ENCODE assay signal across 1 cellular context in the genomic region with DNA sequence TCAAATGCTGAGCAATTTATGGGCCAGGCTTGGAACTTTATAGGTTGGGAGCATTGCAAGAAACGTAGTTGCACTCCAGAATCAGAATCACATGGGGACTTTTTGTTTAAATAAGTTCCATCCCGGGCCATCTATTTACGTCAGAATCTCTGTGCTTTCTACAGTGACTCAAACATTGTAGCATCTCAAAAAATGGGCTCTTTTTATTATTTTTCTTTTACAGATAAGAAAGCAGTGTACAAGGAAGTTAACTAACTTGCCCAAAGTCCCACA.
TF ChIP-seq lines count a peak whose summit lies in the region.

No MANE protein-coding gene starts in this region.

TF ChIP-seq in A549, 52 proteins besides CTCF, POLR2A, EP300 and RAD21:
- TF ChIP-seq HDAC2 (IDR thresholded peaks at IDR 0.05) (no peak), RNF2 (IDR thresholded peaks at IDR 0.05; ENCODE audit: borderline replicate concordance, low read depth) (no peak), ZSCAN20 (CRISPR knock-in tag; IDR thresholded peaks at IDR 0.05) (no peak), JUN (IDR thresholded peaks at IDR 0.05) (no peak), HOXB5 (CRISPR knock-in tag; IDR thresholded peaks at IDR 0.05) (no peak), BHLHE40 (IDR thresholded peaks at IDR 0.05; ENCODE audit: low read depth, low read length) (no peak), ZFP36 (IDR thresholded peaks at IDR 0.05; ENCODE audit: borderline replicate concordance, partially characterized antibody) (no peak)
- TF ChIP-seq, protein P1, sequence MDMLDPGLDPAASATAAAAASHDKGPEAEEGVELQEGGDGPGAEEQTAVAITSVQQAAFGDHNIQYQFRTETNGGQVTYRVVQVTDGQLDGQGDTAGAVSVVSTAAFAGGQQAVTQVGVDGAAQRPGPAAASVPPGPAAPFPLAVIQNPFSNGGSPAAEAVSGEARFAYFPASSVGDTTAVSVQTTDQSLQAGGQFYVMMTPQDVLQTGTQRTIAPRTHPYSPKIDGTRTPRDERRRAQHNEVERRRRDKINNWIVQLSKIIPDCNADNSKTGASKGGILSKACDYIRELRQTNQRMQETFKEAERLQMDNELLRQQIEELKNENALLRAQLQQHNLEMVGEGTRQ (IDR thresholded peaks at IDR 0.05), result no peak
- TF ChIP-seq, protein P2, sequence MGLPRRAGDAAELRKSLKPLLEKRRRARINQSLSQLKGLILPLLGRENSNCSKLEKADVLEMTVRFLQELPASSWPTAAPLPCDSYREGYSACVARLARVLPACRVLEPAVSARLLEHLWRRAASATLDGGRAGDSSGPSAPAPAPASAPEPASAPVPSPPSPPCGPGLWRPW (IDR thresholded peaks at IDR 0.05), result no peak
- TF ChIP-seq, protein P3, sequence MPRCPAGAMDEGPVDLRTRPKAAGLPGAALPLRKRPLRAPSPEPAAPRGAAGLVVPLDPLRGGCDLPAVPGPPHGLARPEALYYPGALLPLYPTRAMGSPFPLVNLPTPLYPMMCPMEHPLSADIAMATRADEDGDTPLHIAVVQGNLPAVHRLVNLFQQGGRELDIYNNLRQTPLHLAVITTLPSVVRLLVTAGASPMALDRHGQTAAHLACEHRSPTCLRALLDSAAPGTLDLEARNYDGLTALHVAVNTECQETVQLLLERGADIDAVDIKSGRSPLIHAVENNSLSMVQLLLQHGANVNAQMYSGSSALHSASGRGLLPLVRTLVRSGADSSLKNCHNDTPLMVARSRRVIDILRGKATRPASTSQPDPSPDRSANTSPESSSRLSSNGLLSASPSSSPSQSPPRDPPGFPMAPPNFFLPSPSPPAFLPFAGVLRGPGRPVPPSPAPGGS (IDR thresholded peaks at IDR 0.05), result no peak
- TF ChIP-seq, protein P4, sequence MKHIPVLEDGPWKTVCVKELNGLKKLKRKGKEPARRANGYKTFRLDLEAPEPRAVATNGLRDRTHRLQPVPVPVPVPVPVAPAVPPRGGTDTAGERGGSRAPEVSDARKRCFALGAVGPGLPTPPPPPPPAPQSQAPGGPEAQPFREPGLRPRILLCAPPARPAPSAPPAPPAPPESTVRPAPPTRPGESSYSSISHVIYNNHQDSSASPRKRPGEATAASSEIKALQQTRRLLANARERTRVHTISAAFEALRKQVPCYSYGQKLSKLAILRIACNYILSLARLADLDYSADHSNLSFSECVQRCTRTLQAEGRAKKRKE (CRISPR knock-in tag; IDR thresholded peaks at IDR 0.05; ENCODE audit: low read depth), result no peak
- TF ChIP-seq, protein P5, sequence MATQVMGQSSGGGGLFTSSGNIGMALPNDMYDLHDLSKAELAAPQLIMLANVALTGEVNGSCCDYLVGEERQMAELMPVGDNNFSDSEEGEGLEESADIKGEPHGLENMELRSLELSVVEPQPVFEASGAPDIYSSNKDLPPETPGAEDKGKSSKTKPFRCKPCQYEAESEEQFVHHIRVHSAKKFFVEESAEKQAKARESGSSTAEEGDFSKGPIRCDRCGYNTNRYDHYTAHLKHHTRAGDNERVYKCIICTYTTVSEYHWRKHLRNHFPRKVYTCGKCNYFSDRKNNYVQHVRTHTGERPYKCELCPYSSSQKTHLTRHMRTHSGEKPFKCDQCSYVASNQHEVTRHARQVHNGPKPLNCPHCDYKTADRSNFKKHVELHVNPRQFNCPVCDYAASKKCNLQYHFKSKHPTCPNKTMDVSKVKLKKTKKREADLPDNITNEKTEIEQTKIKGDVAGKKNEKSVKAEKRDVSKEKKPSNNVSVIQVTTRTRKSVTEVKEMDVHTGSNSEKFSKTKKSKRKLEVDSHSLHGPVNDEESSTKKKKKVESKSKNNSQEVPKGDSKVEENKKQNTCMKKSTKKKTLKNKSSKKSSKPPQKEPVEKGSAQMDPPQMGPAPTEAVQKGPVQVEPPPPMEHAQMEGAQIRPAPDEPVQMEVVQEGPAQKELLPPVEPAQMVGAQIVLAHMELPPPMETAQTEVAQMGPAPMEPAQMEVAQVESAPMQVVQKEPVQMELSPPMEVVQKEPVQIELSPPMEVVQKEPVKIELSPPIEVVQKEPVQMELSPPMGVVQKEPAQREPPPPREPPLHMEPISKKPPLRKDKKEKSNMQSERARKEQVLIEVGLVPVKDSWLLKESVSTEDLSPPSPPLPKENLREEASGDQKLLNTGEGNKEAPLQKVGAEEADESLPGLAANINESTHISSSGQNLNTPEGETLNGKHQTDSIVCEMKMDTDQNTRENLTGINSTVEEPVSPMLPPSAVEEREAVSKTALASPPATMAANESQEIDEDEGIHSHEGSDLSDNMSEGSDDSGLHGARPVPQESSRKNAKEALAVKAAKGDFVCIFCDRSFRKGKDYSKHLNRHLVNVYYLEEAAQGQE (IDR thresholded peaks at IDR 0.05), result no peak
